ENCODE assay signal across 17 cellular contexts in the genomic region with DNA sequence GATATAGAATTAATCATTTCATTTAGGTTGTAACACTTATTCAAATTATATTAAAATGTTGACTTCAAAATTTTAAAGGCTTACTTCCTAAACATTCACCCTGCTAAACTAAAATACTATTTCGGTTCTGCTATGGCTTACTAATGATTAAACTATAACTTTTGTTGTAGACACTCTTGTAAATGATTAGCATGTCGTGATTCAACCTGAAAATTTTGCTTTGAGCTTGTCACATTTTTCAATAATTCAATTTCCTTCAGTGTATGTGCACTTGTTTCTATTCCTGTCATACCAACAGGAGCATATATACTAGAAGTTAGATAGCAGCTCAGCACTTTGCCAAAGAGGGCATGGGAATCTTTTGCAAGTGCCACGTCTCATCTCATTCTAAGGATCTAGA.
A peak's percentile ranks its signal among the peaks of the same experiment; 100 is the strongest.
DNase-seq lines count a peak whose midpoint lies in the region; ATAC-seq, FAIRE-seq and TF ChIP-seq lines count a peak whose summit lies in the region.
"Had no signal": no experiment of that assay in that cellular context is flagged by ENCODE, and none has a peak within 500 bp of the region (broad histone marks: within the 10 kb centered on the region; RNA-seq: fewer than 3 reads in every experiment).

No MANE protein-coding gene starts in this region.

- ATAC-seq in GM18502 (IDR thresholded peaks at IDR 0.05; ENCODE audit: poor library complexity, unreplicated experiment), result peak; percentile 45
- ATAC-seq in GM19467 (IDR thresholded peaks at IDR 0.05; ENCODE audit: unreplicated experiment), result peak; percentile 72
- ATAC-seq in HG02798 (IDR thresholded peaks at IDR 0.05; ENCODE audit: poor library complexity, unreplicated experiment), result peak; percentile 62
- peak; percentile 59 for ATAC-seq in HG03457 (IDR thresholded peaks at IDR 0.05; ENCODE audit: unreplicated experiment)
- ATAC-seq: foreskin keratinocyte had no signal

- FAIRE-seq in GM12891 (lab: Jason Lieb, UNC) (no peak), GM12892 (lab: Jason Lieb, UNC) (no peak)
- FAIRE-seq: islet of Langerhans had no signal

- no peak for DNase-seq in GM12891 (ENCODE audit: insufficient read length, low spot score)
- DNase-seq in GM12892 (ENCODE audit: insufficient read length), result no peak
- DNase-seq in NCI-H2029 treated with DMSO at 0.1 percent for 48 hours (lab: John Stamatoyannopoulos, UW), result no peak
- no peak for DNase-seq in A172 (ENCODE audit: low spot score)
- DNase-seq: COR-L47; effector memory CD4-positive, alpha-beta T cell; foreskin keratinocyte; Kasumi-1; NCI-H187 treated with DMSO at 0.1 percent for 48 hours; SHP77 treated with DMSO at 0.1 percent for 48 hours; stimulated activated CD4-positive, alpha-beta T cell treated with anti-CD3 and anti-CD28 coated beads, Interleukin-2, amount 100 ng/mL, for 24 hours; trophoblast cell had no signal

- TF ChIP-seq POLR2A in GM12891 (IDR thresholded peaks at IDR 0.05; ENCODE audit: low read depth, low read length), result no peak
- no peak for TF ChIP-seq POLR2A in GM12892 (IDR thresholded peaks at IDR 0.05; ENCODE audit: low read depth, low read length)

TF ChIP-seq in GM12891, 5 proteins besides CTCF, POLR2A, EP300 and RAD21:
- TF ChIP-seq PAX5 (IDR thresholded peaks at IDR 0.05; ENCODE audit: insufficient read depth, low read length, severe bottlenecking) (no peak), SPI1 (IDR thresholded peaks at IDR 0.05; ENCODE audit: low read depth, low read length) (no peak), POLR2AphosphoS5 (IDR thresholded peaks at IDR 0.05; ENCODE audit: low read depth, low read length) (no peak), TAF1 (IDR thresholded peaks at IDR 0.05; ENCODE audit: low read depth, low read length) (no peak), POU2F2 (IDR thresholded peaks at IDR 0.05; ENCODE audit: low read depth, low read length) (no peak)
TF ChIP-seq in GM12891: peak in this region for 0.
